In the genomic region with DNA sequence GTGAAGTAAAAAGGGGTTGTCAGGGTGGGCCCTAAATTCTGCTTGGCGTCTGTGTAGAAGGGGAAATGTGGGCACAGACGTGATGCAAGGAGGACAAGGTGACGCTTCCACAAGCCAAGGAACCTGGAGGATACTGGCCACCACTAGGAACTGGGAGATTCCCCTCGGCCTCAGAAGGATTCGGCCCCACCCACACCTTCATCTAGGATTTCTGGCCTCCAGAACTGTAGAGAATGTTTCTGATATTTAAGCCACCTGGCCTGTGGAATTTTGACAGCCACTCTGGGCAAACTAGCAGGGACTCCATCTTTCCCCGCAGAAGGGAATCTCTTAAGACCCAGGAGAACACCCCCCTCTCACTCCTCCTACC, we compare ENCODE assay signal across 8 cellular contexts. TPM values are rescaled to one million over a fixed set of nuclear protein-coding genes. Genes with fewer than 3 reads are reported as not detected.
DNase-seq lines count a peak whose midpoint lies in the region; ATAC-seq, FAIRE-seq and TF ChIP-seq lines count a peak whose summit lies in the region.

No MANE protein-coding gene starts in this region.

- no peak for DNase-seq in CD8-positive, alpha-beta T cell
- no peak for DNase-seq in OCI-LY7 (ENCODE audit: low spot score)
- no peak for DNase-seq in epithelial cell of proximal tubule (ENCODE audit: low read depth)
- no peak for DNase-seq in ovary
- no peak for DNase-seq in GM12891 (ENCODE audit: insufficient read length, low spot score)
- DNase-seq in HUDEP-2 (lab: John Stamatoyannopoulos, UW; ENCODE audit: unreplicated experiment in 76 of 76): no peak

- H3K27ac ChIP-seq in CD8-positive, alpha-beta T cell (ENCODE audit: low read depth, low read length): no peak overlapping the region
- H3K27ac ChIP-seq in OCI-LY7 (ENCODE audit: low read depth, low read length, poor library complexity, severe bottlenecking): peak overlapping the region; percentile 75
- no peak overlapping the region for H3K27ac ChIP-seq in ovary

- TF ChIP-seq EP300 in ovary (IDR thresholded peaks at IDR 0.05): no peak

- H3K4me1 Mint-ChIP-seq in CD8-positive, alpha-beta T cell (ENCODE audit: low read depth): peaks cover 43% of the 10 kb centered on the region

- H3K27me3 ChIP-seq in CD8-positive, alpha-beta T cell (ENCODE audit: insufficient read depth, low read length): no peaks in the 10 kb centered on the region
- H3K27me3 ChIP-seq in ovary: no peaks in the 10 kb centered on the region

- H3K27me3 Mint-ChIP-seq in CD8-positive, alpha-beta T cell (ENCODE audit: low read depth): no peaks in the 10 kb centered on the region

- no TSS peak for BruUV-seq in OCI-LY7 (replicated peaks; lab: Mats Ljungman, UMichigan)

- peak overlapping the region; percentile 91 for H3K4me2 ChIP-seq in OCI-LY7 (ENCODE audit: low read length)

- WGBS in ovary, 3 donors: 39 to 46% (median 44%) methylated on average over 6 of the region's 6 CpGs

- no peaks in the 10 kb centered on the region for H3K9me3 ChIP-seq in CD8-positive, alpha-beta T cell (ENCODE audit: low read length)
- no peaks in the 10 kb centered on the region for H3K9me3 ChIP-seq in OCI-LY7 (ENCODE audit: low read length)
- H3K9me3 ChIP-seq in ovary: no peaks in the 10 kb centered on the region

- peaks cover 46% of the 10 kb centered on the region for H3K36me3 Mint-ChIP-seq in CD8-positive, alpha-beta T cell

- no peak for ATAC-seq in CD8-positive, alpha-beta T cell
- ATAC-seq in HG03108 (IDR thresholded peaks at IDR 0.05; ENCODE audit: unreplicated experiment) (no peak), GM21447 (IDR thresholded peaks at IDR 0.05; ENCODE audit: unreplicated experiment) (no peak)

- peaks cover 43% of the 10 kb centered on the region for H3K4me1 ChIP-seq in CD8-positive, alpha-beta T cell (ENCODE audit: insufficient read depth, low read length)
- H3K4me1 ChIP-seq in OCI-LY7 (ENCODE audit: insufficient read depth, low read length, poor library complexity, severe bottlenecking) (peaks cover 56% of the 10 kb centered on the region), ovary (ENCODE audit: insufficient read depth) (peaks cover 13% of the 10 kb centered on the region)

- no peak overlapping the region for H2AFZ ChIP-seq in OCI-LY7 (ENCODE audit: low read length)

- H3K27ac Mint-ChIP-seq in CD8-positive, alpha-beta T cell: peak overlapping the region; percentile 84

- H3K4me3 ChIP-seq in CD8-positive, alpha-beta T cell (ENCODE audit: low read depth, low read length): peak overlapping the region; percentile 83
- peak overlapping the region; percentile 96 for H3K4me3 ChIP-seq in OCI-LY7 (ENCODE audit: low read depth, low read length, poor library complexity, severe bottlenecking)
- H3K4me3 ChIP-seq in epithelial cell of proximal tubule (ENCODE audit: low read depth, low read length): peak overlapping the region; percentile 94
- peak overlapping the region; percentile 92 for H3K4me3 ChIP-seq in ovary

- no peak for TF ChIP-seq CTCF in CD8-positive, alpha-beta T cell (IDR thresholded peaks at IDR 0.05)
- TF ChIP-seq CTCF in OCI-LY7 (conservative IDR thresholded peaks at IDR 0.05; ENCODE audit: low read length) (no peak), epithelial cell of proximal tubule (conservative IDR thresholded peaks at IDR 0.05; ENCODE audit: low read depth, low read length) (no peak), ovary (IDR thresholded peaks at IDR 0.05) (no peak)

- CTCF ChIA-PET in CD8-positive, alpha-beta T cell (lab: Charles Lee): interaction anchor here (1.0 to 2.7 kb wide), 4 partner anchors 18 to 40 kb away, joined by 3 to 12 read pairs (median 8); no protein-coding TSS in a partner anchor
- CTCF ChIA-PET in OCI-LY7 (lab: Charles Lee; ENCODE audit: unreplicated experiment): interaction anchor here (0.6 to 0.7 kb wide), 2 partner anchors 79 to 222 kb away, joined by 3 read pairs; a partner anchor contains a TSS

- no peaks in the 10 kb centered on the region for H3K9me3 Mint-ChIP-seq in CD8-positive, alpha-beta T cell

- intact Hi-C loops in CD8-positive, alpha-beta T cell (cut with DNase I, micrococcal nuclease): loop anchor here (5.0 to 10.0 kb wide), 4 partner anchors 222 to 387 kb away; a partner anchor contains a TSS
- intact Hi-C loops in OCI-LY7 (cut with micrococcal nuclease; ENCODE audit: unreplicated experiment) (loop anchor here (5.0 kb wide), 1 partner anchor 377 kb away; no protein-coding TSS in a partner anchor), ovary (cut with DNase I) (loop anchor here in 3 of 4 donors (5.0 to 10.0 kb wide), 3 partner anchors 37 to 157 kb away; a partner anchor contains a TSS)

- no peak for FAIRE-seq in GM12891 (lab: Jason Lieb, UNC)

- TF ChIP-seq POLR2A in ovary (IDR thresholded peaks at IDR 0.05): no peak
- no peak for TF ChIP-seq POLR2A in GM12891 (IDR thresholded peaks at IDR 0.05; ENCODE audit: low read depth, low read length)

- H4K20me1 ChIP-seq in OCI-LY7 (ENCODE audit: insufficient read depth, low read length): peaks cover 31% of the 10 kb centered on the region

- peaks cover 57% of the 10 kb centered on the region for H3K79me2 ChIP-seq in OCI-LY7 (ENCODE audit: insufficient read depth, low read depth, low read length)

- peak overlapping the region; percentile 97 for H3K4me3 Mint-ChIP-seq in CD8-positive, alpha-beta T cell

- no peaks in the 10 kb centered on the region for H3K36me3 ChIP-seq in CD8-positive, alpha-beta T cell (ENCODE audit: insufficient read depth, low read length)
- H3K36me3 ChIP-seq in OCI-LY7 (ENCODE audit: insufficient read depth, low read length): peaks cover 81% of the 10 kb centered on the region
- no peaks in the 10 kb centered on the region for H3K36me3 ChIP-seq in ovary

- H3K9me2 ChIP-seq in OCI-LY7 (ENCODE audit: insufficient read depth, low read length): no peaks in the 10 kb centered on the region

- POLR2A ChIA-PET in CD8-positive, alpha-beta T cell (lab: Charles Lee): interaction anchor here (1.1 to 2.4 kb wide), 3 partner anchors 35 to 40 kb away, joined by 4 to 6 read pairs (median 5); no protein-coding TSS in a partner anchor
- POLR2A ChIA-PET in OCI-LY7 (lab: Charles Lee): no interaction called here

TF ChIP-seq in GM12891, 5 proteins besides CTCF, POLR2A, EP300 and RAD21:
- no peak for TF ChIP-seq TAF1 (IDR thresholded peaks at IDR 0.05; ENCODE audit: low read depth, low read length)
- TF ChIP-seq POU2F2 (IDR thresholded peaks at IDR 0.05; ENCODE audit: low read depth, low read length): no peak
- TF ChIP-seq PAX5 (IDR thresholded peaks at IDR 0.05; ENCODE audit: insufficient read depth, low read length, severe bottlenecking): no peak
- no peak for TF ChIP-seq SPI1 (IDR thresholded peaks at IDR 0.05; ENCODE audit: low read depth, low read length)
- TF ChIP-seq POLR2AphosphoS5 (IDR thresholded peaks at IDR 0.05; ENCODE audit: low read depth, low read length): no peak

RNA-seq across cellular contexts. Expression of a gene that starts 1.1 kb away (rescaled TPM):
- total RNA-seq in CD8-positive, alpha-beta T cell: 10 to 100 TPM; 25.9 to 26.1 TPM
- total RNA-seq in OCI-LY7 (2014; rRNA removed; shearing (Covaris generic)): 205 and 221 TPM in 2 replicates
- 122 and 129 TPM in 2 replicates for total RNA-seq in OCI-LY7 (2022)
- total RNA-seq in epithelial cell of proximal tubule: 167 and 208 TPM in 2 replicates
- total RNA-seq in ovary: 10 to 100 TPM; 39.0 to 55.2 (median 46.8) TPM
- polyA plus RNA-seq in ovary: 10 to 100 TPM; 17.1 to 57.9 TPM
- 66.6 TPM for polyA plus RNA-seq in GM12891 (2012; ENCODE audit: low read depth, missing spikeins)

RNA-seq across cellular contexts. Expression of a gene that starts 1.6 kb away (rescaled TPM):
- 100 to 1,000 TPM; 164 to 167 TPM for total RNA-seq in CD8-positive, alpha-beta T cell
- total RNA-seq in OCI-LY7 (2014; rRNA removed; shearing (Covaris generic)): 104 and 124 TPM in 2 replicates
- total RNA-seq in OCI-LY7 (2022) (206 and 207 TPM in 2 replicates), epithelial cell of proximal tubule (51.7 and 61.2 TPM in 2 replicates), ovary (100 to 1,000 TPM in 3 of 7 donors, 10 to 100 TPM in 4; 33.0 to 137 (median 89.8) TPM)
- 10 to 100 TPM; 13.7 to 95.7 TPM for polyA plus RNA-seq in ovary
- 66.1 TPM for polyA plus RNA-seq in GM12891 (2012; ENCODE audit: low read depth, missing spikeins)

RNA-seq across cellular contexts. Expression of a gene that starts 14.1 kb away (rescaled TPM):
- 1 to 10 TPM; 2.2 to 4.4 TPM for total RNA-seq in CD8-positive, alpha-beta T cell
- 10.7 and 14.8 TPM in 2 replicates for total RNA-seq in OCI-LY7 (2014; rRNA removed; shearing (Covaris generic))
- total RNA-seq in OCI-LY7 (2022) (45.7 and 49.7 TPM in 2 replicates), epithelial cell of proximal tubule (0.52 and 1.7 TPM in 2 replicates), ovary (1 to 10 TPM in 6 of 7 donors, under 1 TPM in 1; 0.80 to 3.9 (median 1.3) TPM)
- polyA plus RNA-seq in ovary: 10 to 100 TPM in 1 of 2 donors, not detected in 1; 12.0 TPM
- 0.19 TPM for polyA plus RNA-seq in GM12891 (2012; ENCODE audit: low read depth, missing spikeins)

RNA-seq across cellular contexts. Expression of a gene that starts 21.2 kb away (rescaled TPM):
- total RNA-seq in CD8-positive, alpha-beta T cell: under 1 TPM in 1 of 2 experiments, not detected in 1; 0.92 TPM
- 0.44 and 1.5 TPM in 2 replicates for total RNA-seq in OCI-LY7 (2014; rRNA removed; shearing (Covaris generic))
- total RNA-seq in OCI-LY7 (2022) (13.8 and 15.9 TPM in 2 replicates), epithelial cell of proximal tubule (3.5 and 4.1 TPM in 2 replicates), ovary (under 1 TPM in 4 of 7 donors, not detected in 3; 0.30 to 0.92 (median 0.41) TPM)
- under 1 TPM in 1 of 2 donors, not detected in 1; 0.31 TPM for polyA plus RNA-seq in ovary
- 0.41 TPM for polyA plus RNA-seq in GM12891 (2012; ENCODE audit: low read depth, missing spikeins)

RNA-seq across cellular contexts. Expression of a gene that starts 47.0 kb away (rescaled TPM):
- total RNA-seq in CD8-positive, alpha-beta T cell: not detected
- not detected in 2 replicates for total RNA-seq in OCI-LY7 (2014; rRNA removed; shearing (Covaris generic))
- 0.18 TPM in 1 of 2 replicates, not detected in the other for total RNA-seq in OCI-LY7 (2022)
- not detected in 2 replicates for total RNA-seq in epithelial cell of proximal tubule
- under 1 TPM in 5 of 7 donors, not detected in 2; 0.11 to 0.62 (median 0.35) TPM for total RNA-seq in ovary
- under 1 TPM in 1 of 2 donors, not detected in 1; 0.10 TPM for polyA plus RNA-seq in ovary
- 0.49 TPM for polyA plus RNA-seq in GM12891 (2012; ENCODE audit: low read depth, missing spikeins)
